ENCODE assay signal across 9 cellular contexts in genomic region chrX:74343970-74344622, GRCh38. TPM values are rescaled to one million over a fixed set of nuclear protein-coding genes. Genes with fewer than 3 reads are reported as not detected.
DNase-seq lines count a peak whose midpoint lies in the region; ATAC-seq, FAIRE-seq and TF ChIP-seq lines count a peak whose summit lies in the region.
"Had no signal": no experiment of that assay in that cellular context is flagged by ENCODE, and none has a peak within 500 bp of the region (broad histone marks: within the 10 kb centered on the region; RNA-seq: fewer than 3 reads in every experiment).

No MANE protein-coding gene starts in this region.

- no peak overlapping the region for H2AFZ ChIP-seq in H1 (ENCODE audit: low read length)

- no peaks in the 10 kb centered on the region for H3K27me3 Mint-ChIP-seq in CD4-positive, alpha-beta memory T cell

- H3K27ac ChIP-seq in CD4-positive, alpha-beta memory T cell (ENCODE audit: low read depth, low read length), result no peak overlapping the region
- H3K27ac ChIP-seq in WERI-Rb-1 (no peak overlapping the region), H1 (ENCODE audit: low read depth, low read length) (no peak overlapping the region), mesendoderm (ENCODE audit: low read depth, low read length) (no peak overlapping the region), suprapubic skin (no peak overlapping the region)

- POLR2A ChIA-PET in CD4-positive, alpha-beta memory T cell (lab: Charles Lee; ENCODE audit: partially characterized antibody), result no interaction called here
- POLR2A ChIA-PET in H1 (lab: Charles Lee; ENCODE audit: partially characterized antibody), result interaction anchor here (0.9 to 2.3 kb wide), 6 partner anchors 19 to 141 kb away, joined by 3 to 8 read pairs (median 4); no protein-coding TSS in a partner anchor

- H4K5ac ChIP-seq in H1 (ENCODE audit: insufficient read length, low read depth, low read length) (no peak overlapping the region), mesendoderm (ENCODE audit: low read length) (no peak overlapping the region)

- no peaks in the 10 kb centered on the region for H3K23me2 ChIP-seq in H1 (ENCODE audit: low read depth, low read length)

- no peak overlapping the region for H3K27ac Mint-ChIP-seq in CD4-positive, alpha-beta memory T cell

- H3K23ac ChIP-seq in H1 (ENCODE audit: insufficient read length) (no peak overlapping the region), mesendoderm (ENCODE audit: low read length) (no peak overlapping the region)

- H3K79me2 ChIP-seq in H1 (ENCODE audit: control insufficient read depth in 1 of 2, insufficient read depth in 2 of 2, low read length in 2 of 2) (no peaks in the 10 kb centered on the region), mesendoderm (ENCODE audit: control insufficient read depth, insufficient read depth, low read length) (no peaks in the 10 kb centered on the region)

- H2BK5ac ChIP-seq in H1 (ENCODE audit: low read depth, low read length) (peak overlapping the region; percentile 90; the same call in 1 of the 2 replicates), mesendoderm (ENCODE audit: low read length) (no peak overlapping the region)

- H3K18ac ChIP-seq in H1 (ENCODE audit: extremely low read depth, low read length) (no peak overlapping the region), mesendoderm (ENCODE audit: low read length) (no peak overlapping the region)

- peak; percentile 43 to 57 (median 47) for DNase-seq in CD4-positive, alpha-beta memory T cell
- peak; percentile 85 for DNase-seq in NCI-H2227 treated with DMSO at 0.1 percent for 48 hours (lab: John Stamatoyannopoulos, UW)
- peak; percentile 52 for DNase-seq in WERI-Rb-1
- DNase-seq in H1 (ENCODE audit: low read depth in 1 of 2, low spot score in 2 of 2), result peak; percentile 27 to 53
- DNase-seq in mesendoderm, result peak; percentile 96
- no peak for DNase-seq in suprapubic skin (ENCODE audit: low spot score in 2 of 2)

- H4K91ac ChIP-seq in H1 (replicated peaks; ENCODE audit: insufficient read length, low read length), result peak overlapping the region; percentile 46

- H3K9me3 Mint-ChIP-seq in CD4-positive, alpha-beta memory T cell, result peaks cover 0 to 1% (median 0%) of the 10 kb centered on the region in 8 donors

- no peak overlapping the region for H2BK15ac ChIP-seq in H1 (ENCODE audit: low read length)
- no peak overlapping the region for H2BK15ac ChIP-seq in mesendoderm (replicated peaks; ENCODE audit: low read depth)

- CTCF ChIA-PET in CD4-positive, alpha-beta memory T cell (lab: Charles Lee; ENCODE audit: partially characterized antibody), result interaction anchor here (0.6 to 3.1 kb wide), 10 partner anchors 10 to 491 kb away, joined by 3 to 18 read pairs (median 4); no protein-coding TSS in a partner anchor
- CTCF ChIA-PET in H1 (lab: Charles Lee; ENCODE audit: partially characterized antibody), result interaction anchor here (0.5 to 2.7 kb wide), 16 partner anchors 15 to 1496 kb away, joined by 3 to 12 read pairs (median 4); no protein-coding TSS in a partner anchor

- H3K4me1 Mint-ChIP-seq in CD4-positive, alpha-beta memory T cell, result no peaks in the 10 kb centered on the region

- TF ChIP-seq CTCF in WERI-Rb-1 (IDR thresholded peaks at IDR 0.05; ENCODE audit: low read depth, low read length), result peak; percentile 73
- peak in 2 of 3 experiments; percentile 61 to 64; a peak in 3 of 4 replicates for TF ChIP-seq CTCF in H1 (IDR thresholded peaks at IDR 0.05; ENCODE audit: control extremely low read depth in 1 of 3, insufficient read depth in 1 of 3, low read depth in 1 of 3, low read length in 3 of 3)
- peak; percentile 7 to 31 for TF ChIP-seq CTCF in suprapubic skin (IDR thresholded peaks at IDR 0.05)

- H2AK5ac ChIP-seq in H1 (ENCODE audit: low read depth, low read length) (no peak overlapping the region), mesendoderm (ENCODE audit: low read length) (no peak overlapping the region)

- H3K4me2 ChIP-seq in H1 (ENCODE audit: insufficient read depth in 1 of 2, low read depth in 2 of 2, low read length in 2 of 2) (no peak overlapping the region), mesendoderm (ENCODE audit: low read length) (no peak overlapping the region)

- peak; percentile 100 for FAIRE-seq in H1 (lab: Jason Lieb, UNC)

- H3K9me3 ChIP-seq in CD4-positive, alpha-beta memory T cell (ENCODE audit: control insufficient read depth in 1 of 2, low read length in 2 of 2), result no peaks in the 10 kb centered on the region
- H3K9me3 ChIP-seq in WERI-Rb-1 (ENCODE audit: severe bottlenecking) (no peaks in the 10 kb centered on the region), H1 (ENCODE audit: insufficient read depth in 2 of 2, low read depth in 1 of 2, low read length in 1 of 2) (0 out of 4 replicates have a peak, but pooled peaks cover 0 to under 1% of the 10 kb centered on the region in 2 experiments), suprapubic skin (no peaks in the 10 kb centered on the region)

- H3K4me3 ChIP-seq in CD4-positive, alpha-beta memory T cell (ENCODE audit: low read length in 2 of 2), result no peak overlapping the region
- H3K4me3 ChIP-seq in WERI-Rb-1 (ENCODE audit: low read depth, low read length), result no peak overlapping the region
- no peak overlapping the region for H3K4me3 ChIP-seq in H1 (ENCODE audit: extremely low read depth in 1 of 4, insufficient read depth in 2 of 4, low read depth in 3 of 4, low read length in 4 of 4)
- no peak overlapping the region for H3K4me3 ChIP-seq in mesendoderm (ENCODE audit: low read length)
- no peak overlapping the region for H3K4me3 ChIP-seq in suprapubic skin

- H3K4me1 ChIP-seq in CD4-positive, alpha-beta memory T cell (ENCODE audit: insufficient read depth, low read length), result no peaks in the 10 kb centered on the region
- peaks cover 0 to 3% (median under 1%) of the 10 kb centered on the region in 4 experiments; a peak in 1 of 7 replicates for H3K4me1 ChIP-seq in H1 (replicated peaks in 1 of 4; ENCODE audit: control insufficient read depth in 3 of 4, insufficient read depth in 4 of 4, low read length in 3 of 4)
- no peaks in the 10 kb centered on the region for H3K4me1 ChIP-seq in mesendoderm (ENCODE audit: control insufficient read depth, low read depth, low read length)
- H3K4me1 ChIP-seq in suprapubic skin, result no peaks in the 10 kb centered on the region

- H3K36me3 Mint-ChIP-seq in CD4-positive, alpha-beta memory T cell, result peaks cover 0 to 1% of the 10 kb centered on the region in 2 donors

- peak; percentile 81 to 90 for TF ChIP-seq RAD21 in H1 (IDR thresholded peaks at IDR 0.05 in 1 of 2, conservative IDR thresholded peaks at IDR 0.05 in 1 of 2; ENCODE audit: low read depth in 2 of 2, low read length in 2 of 2)

- no peak overlapping the region for H3K14ac ChIP-seq in H1 (ENCODE audit: insufficient read length)

- no peak overlapping the region for H4K8ac ChIP-seq in H1 (ENCODE audit: extremely low read depth, insufficient read depth, low read length)
- no peak overlapping the region for H4K8ac ChIP-seq in mesendoderm (ENCODE audit: low read depth, low read length)

- H3K56ac ChIP-seq in H1 (replicated peaks; ENCODE audit: insufficient read length, low read depth, low read length) (no peak overlapping the region), mesendoderm (ENCODE audit: low read length) (peak overlapping the region; percentile 42)

- H3K4me3 Mint-ChIP-seq in CD4-positive, alpha-beta memory T cell, result no peak overlapping the region

- 50% methylated on average over 5 of the region's 5 CpGs; no CpG with 5 or more reads in 1 of the 2 experiments for WGBS in H1 (ENCODE audit: extremely low coverage in 1 of 2, insufficient coverage in 1 of 2, insufficient read length in 1 of 2, insufficient replicate concordance in 2 of 2, low coverage in 1 of 2, low lambda C conversion rate in 2 of 2, missing lambda C conversion rate in 1 of 2), 2 experiments
- no CpG with 5 or more reads among the region's 5 CpGs for WGBS in mesendoderm (ENCODE audit: extremely low coverage, insufficient coverage, low lambda C conversion rate)
- WGBS in suprapubic skin, result 60% methylated on average over 5 of the region's 5 CpGs

- H3K79me1 ChIP-seq in H1 (ENCODE audit: low read depth, low read length), result no peaks in the 10 kb centered on the region
- H3K79me1 ChIP-seq in mesendoderm (ENCODE audit: low read length), result no peaks in the 10 kb centered on the region

- H3K4ac ChIP-seq in H1 (replicated peaks; ENCODE audit: insufficient read length, low read depth, low read length), result no peak overlapping the region
- no peak overlapping the region for H3K4ac ChIP-seq in mesendoderm (ENCODE audit: low read depth, low read length)

- 0 out of 2 replicates have a peak overlapping the region, but pooled peaks have one; percentile 40 for H2BK12ac ChIP-seq in H1 (ENCODE audit: low read depth, low read length)

- intact Hi-C loops in CD4-positive, alpha-beta memory T cell (cut with micrococcal nuclease), result loop anchor here (1.0 to 5.0 kb wide), 5 partner anchors 52 to 489 kb away; no protein-coding TSS in a partner anchor

- no peaks in the 10 kb centered on the region for H4K20me1 ChIP-seq in H1 (replicated peaks in 1 of 2; ENCODE audit: control insufficient read depth in 1 of 2, insufficient read depth in 2 of 2, low read length in 2 of 2)

- H2BK120ac ChIP-seq in H1 (replicated peaks; ENCODE audit: low read depth, low read length) (no peak overlapping the region), mesendoderm (ENCODE audit: low read depth, low read length) (peak overlapping the region; percentile 4)

- no peak for TF ChIP-seq EP300 in H1 (IDR thresholded peaks at IDR 0.05; ENCODE audit: borderline replicate concordance in 1 of 2, low read depth in 2 of 2, low read length in 2 of 2)
- no peak for TF ChIP-seq EP300 in suprapubic skin (IDR thresholded peaks at IDR 0.05)

- no peaks in the 10 kb centered on the region for H3K27me3 ChIP-seq in CD4-positive, alpha-beta memory T cell (ENCODE audit: insufficient read depth, low read length)
- H3K27me3 ChIP-seq in WERI-Rb-1 (ENCODE audit: insufficient read depth, low read depth, severe bottlenecking) (peaks cover 39% of the 10 kb centered on the region), H1 (replicated peaks in 1 of 4; ENCODE audit: control insufficient read depth in 3 of 4, extremely low read depth in 1 of 4, insufficient read depth in 3 of 4, low read length in 3 of 4) (no peaks in the 10 kb centered on the region), mesendoderm (ENCODE audit: insufficient read depth, low read length, poor library complexity) (no peaks in the 10 kb centered on the region), suprapubic skin (no peaks in the 10 kb centered on the region)

- TF ChIP-seq POLR2A in H1 (IDR thresholded peaks at IDR 0.05; ENCODE audit: control extremely low read depth in 1 of 2, low read depth in 2 of 2, low read length in 2 of 2) (no peak), suprapubic skin (IDR thresholded peaks at IDR 0.05) (no peak)

- H3K36me3 ChIP-seq in CD4-positive, alpha-beta memory T cell (ENCODE audit: insufficient read depth, low read length), result no peaks in the 10 kb centered on the region
- H3K36me3 ChIP-seq in WERI-Rb-1, result no peaks in the 10 kb centered on the region
- no peaks in the 10 kb centered on the region for H3K36me3 ChIP-seq in H1 (ENCODE audit: control insufficient read depth in 2 of 4, insufficient read depth in 4 of 4, low read length in 3 of 4)
- no peaks in the 10 kb centered on the region for H3K36me3 ChIP-seq in mesendoderm (ENCODE audit: control insufficient read depth, insufficient read depth, low read length)
- H3K36me3 ChIP-seq in suprapubic skin, result no peaks in the 10 kb centered on the region

- no peak overlapping the region for H2BK20ac ChIP-seq in H1 (ENCODE audit: low read length)

- no peak overlapping the region for H3K9ac ChIP-seq in H1 (replicated peaks in 1 of 4; ENCODE audit: extremely low read depth in 1 of 4, low read depth in 3 of 4, low read length in 3 of 4)
- H3K9ac ChIP-seq in mesendoderm (ENCODE audit: low read length), result no peak overlapping the region

- peak; percentile 88 for ATAC-seq in GM18873 (IDR thresholded peaks at IDR 0.05; ENCODE audit: low FRiP score, unreplicated experiment)
- ATAC-seq in HG03342 (IDR thresholded peaks at IDR 0.05; ENCODE audit: unreplicated experiment), result peak; percentile 93

RNA-seq across cellular contexts. Expression of gene ZCCHC13, which starts 40.1 kb away (rescaled TPM):
- not detected for total RNA-seq in CD4-positive, alpha-beta memory T cell
- polyA plus RNA-seq in CD4-positive, alpha-beta memory T cell, result not detected
- not detected in 2 replicates for total RNA-seq in H1 (2021; fragmentation: NEBNext Ultra II Directional; extraction: Animal tissue kit (Norgen Biotek cat#: 25700))
- not detected in 2 replicates for polyA plus RNA-seq in H1 (2011; rRNA removed)
- not detected for polyA plus RNA-seq in H1 (2011; cell fraction: cytosol; rRNA removed)
- not detected for polyA plus RNA-seq in H1 (2011; cell fraction: nucleus; rRNA removed)
- polyA plus RNA-seq in H1 (2012, experiment 1 of 2), result not detected in 4 replicates
- polyA plus RNA-seq in H1 (2012, experiment 2 of 2), result not detected
- not detected for polyA plus RNA-seq in H1 (2013, experiment 1 of 2)
- not detected for polyA plus RNA-seq in H1 (2013, experiment 2 of 2)
- polyA minus RNA-seq in H1 (2011; rRNA and poly(A)+ RNA removed), result not detected in 2 replicates
- polyA minus RNA-seq in H1 (2011; cell fraction: cytosol; rRNA and poly(A)+ RNA removed), result not detected
- not detected for polyA minus RNA-seq in H1 (2011; cell fraction: nucleus; rRNA and poly(A)+ RNA removed)
- polyA plus RNA-seq in mesendoderm (2013, experiment 1 of 2), result not detected
- not detected for polyA plus RNA-seq in mesendoderm (2013, experiment 2 of 2)
- total RNA-seq in suprapubic skin, result not detected
- total RNA-seq: activated CD8-positive, alpha-beta memory T cell treated with anti-CD3 and anti-CD28 coated beads for 36 hours had no signal

Comparison
In these comparisons a context has a peak if more than half of its experiments do, and no peak if none do; other contexts are left out.
1. DNase-seq: peak in CD4-positive, alpha-beta memory T cell (5 of 5), NCI-H2227 treated with DMSO at 0.1 percent for 48 hours (single experiment), WERI-Rb-1 (single experiment), H1 (2 of 2) and mesendoderm (single experiment); none in suprapubic skin (0 of 2).
2. CTCF ChIP-seq: peak in every context shown above with its lines; median percentile 73 in WERI-Rb-1; 62 in H1; 19 in suprapubic skin.